Comparison of ENCODE assay signal across 16 cellular contexts in the genomic region with DNA sequence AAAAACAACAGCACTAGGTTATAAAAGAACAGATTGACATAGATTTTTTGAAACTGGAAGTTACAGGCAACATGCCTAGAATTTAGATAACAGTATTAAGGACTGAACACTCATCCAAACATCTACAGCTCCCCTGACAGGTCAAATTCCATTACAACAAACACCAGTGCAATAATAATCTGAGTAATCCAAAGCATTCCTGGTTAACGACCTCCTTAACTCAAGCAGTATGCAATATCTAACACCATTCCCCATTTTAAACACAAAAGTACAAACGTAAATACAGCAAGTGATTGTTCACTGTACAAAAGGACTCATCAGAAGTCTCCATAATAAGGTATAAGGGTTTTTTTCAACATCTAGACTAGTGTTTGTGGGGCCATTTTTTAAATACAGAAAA. TPM values are rescaled to one million over a fixed set of nuclear protein-coding genes. Genes with fewer than 3 reads are reported as not detected.
A peak's percentile ranks its signal among the peaks of the same experiment; 100 is the strongest.
DNase-seq lines count a peak whose midpoint lies in the region; ATAC-seq, FAIRE-seq and TF ChIP-seq lines count a peak whose summit lies in the region.
"Had no signal": no experiment of that assay in that cellular context is flagged by ENCODE, and none has a peak within 500 bp of the region (broad histone marks: within the 10 kb centered on the region; RNA-seq: fewer than 3 reads in every experiment).

No MANE protein-coding gene starts in this region.

- no peak overlapping the region for H3K9ac ChIP-seq in keratinocyte (ENCODE audit: control insufficient read depth, extremely low read depth, insufficient read depth, low read length)

- H3K27me3 ChIP-seq in keratinocyte (ENCODE audit: control insufficient read depth, extremely low read depth, insufficient read depth, low read length) = no peaks in the 10 kb centered on the region

- H2AFZ ChIP-seq in keratinocyte (ENCODE audit: control insufficient read depth, low read length) = no peak overlapping the region

- no peaks in the 10 kb centered on the region for H3K9me1 ChIP-seq in keratinocyte (ENCODE audit: control insufficient read depth, extremely low read depth, insufficient read depth, low read length)

- ATAC-seq in GM18909 (IDR thresholded peaks at IDR 0.05; ENCODE audit: poor library complexity, unreplicated experiment) (no peak), HG02759 (IDR thresholded peaks at IDR 0.05; ENCODE audit: unreplicated experiment) (no peak), GM18519 (IDR thresholded peaks at IDR 0.05; ENCODE audit: low FRiP score, unreplicated experiment) (no peak)
- ATAC-seq: GM12878 had no signal

- peaks cover 38% of the 10 kb centered on the region for H3K4me1 ChIP-seq in keratinocyte (ENCODE audit: control insufficient read depth, extremely low read depth, insufficient read depth, low read length)

- H4K20me1 ChIP-seq in keratinocyte (ENCODE audit: control insufficient read depth, extremely low read depth, insufficient read depth, low read length) = no peaks in the 10 kb centered on the region

- POLR2A ChIA-PET in AG04449 (lab: Yijun Ruan, JAX) = no interaction called here

- H3K4me3 ChIP-seq in AG04449 (ENCODE audit: low read depth, low read length) = no peak overlapping the region
- no peak overlapping the region for H3K4me3 ChIP-seq in keratinocyte (ENCODE audit: control insufficient read depth in 2 of 3, extremely low read depth in 1 of 3, insufficient read depth in 2 of 3, low read depth in 1 of 3, low read length in 3 of 3)
- H3K4me3 ChIP-seq: GM12878 had no signal

- peak overlapping the region; percentile 8 for H3K27ac ChIP-seq in keratinocyte (ENCODE audit: control insufficient read depth, insufficient read depth, low read length)

- peaks cover 0 to 3% of the 10 kb centered on the region in 2 experiments for H3K36me3 ChIP-seq in keratinocyte (ENCODE audit: control insufficient read depth in 2 of 2, extremely low read depth in 1 of 2, insufficient read depth in 2 of 2, low read length in 2 of 2)

- no peak for TF ChIP-seq CTCF in AG04449 (IDR thresholded peaks at IDR 0.05; ENCODE audit: insufficient read depth, low read length, missing control alignments)
- TF ChIP-seq CTCF in keratinocyte (optimal IDR thresholded peaks at IDR 0.05 in 1 of 3, IDR thresholded peaks at IDR 0.05 in 1 of 3, conservative IDR thresholded peaks at IDR 0.05 in 1 of 3; ENCODE audit: extremely low read depth in 1 of 3, insufficient read depth in 2 of 3, low read length in 3 of 3) = no peak

- CTCF ChIA-PET in AG04449 (lab: Yijun Ruan, JAX) = interaction anchor here (1.0 to 2.7 kb wide), 2 partner anchors 9 to 160 kb away, joined by 3 to 15 read pairs; no protein-coding TSS in a partner anchor

- FAIRE-seq in keratinocyte (lab: Jason Lieb, UNC) = peak; percentile 94
- FAIRE-seq: GM12878, islet of Langerhans, urothelium cell line had no signal

- peak overlapping the region; percentile 27 for H3K4me2 ChIP-seq in keratinocyte (ENCODE audit: control insufficient read depth, extremely low read depth, insufficient read depth, low read depth, low read length)

- dilution Hi-C loops in keratinocyte (cut with MboI; ENCODE audit: extremely low pct_ligation_motif_present, low sequenced_read_pairs) = no loop called here

- DNase-seq in AG04449 (ENCODE audit: low read depth, low spot score) (peak; percentile 41), HS-27A (ENCODE audit: low read depth) (peak; percentile 26), cerebellar nuclear complex (lab: John Stamatoyannopoulos, UW) (peak; percentile 3 to 75), keratinocyte (ENCODE audit: low read depth, low spot score) (no peak), SIG-M5 treated with dmso at 0.1 percent for 504 hours (lab: John Stamatoyannopoulos, UW; ENCODE audit: unreplicated experiment) (no peak)
- DNase-seq: activated effector memory CD4-positive, alpha-beta T cell treated with Interleukin-2 at 50 U/mL for 16 hours; CD4-positive, alpha-beta T cell; NCI-H2171 treated with DMSO at 0.1 percent for 48 hours; posterior cingulate gyrus; SIG-M5 had no signal

- H3K79me2 ChIP-seq in keratinocyte (ENCODE audit: control insufficient read depth, insufficient read depth, low read length) = peaks cover 83% of the 10 kb centered on the region

- H3K9me3 ChIP-seq in keratinocyte (ENCODE audit: control insufficient read depth, low read depth, low read length) = no peaks in the 10 kb centered on the region

RNA-seq across cellular contexts. Expression of a gene that starts 30.5 kb away (rescaled TPM):
- 28.0 to 45.5 TPM (median 45.0 TPM) in 3 replicates for polyA plus RNA-seq in keratinocyte
- 4.8 TPM for polyA plus RNA-seq in keratinocyte (2011; ENCODE audit: low read depth)
- 20.1 and 29.1 TPM in 2 replicates for polyA plus RNA-seq in keratinocyte (2011; cell fraction: cytosol; rRNA removed)
- 35.0 and 36.3 TPM in 2 replicates for polyA plus RNA-seq in keratinocyte (2011; cell fraction: nucleus; rRNA removed)
- polyA plus RNA-seq in keratinocyte (2012; ENCODE audit: low replicate concordance) = 11.1 and 33.6 TPM in 2 replicates
- polyA minus RNA-seq in keratinocyte = 26.0 to 43.1 TPM (median 28.7 TPM) in 3 replicates
- polyA minus RNA-seq in keratinocyte (2011; cell fraction: cytosol; rRNA and poly(A)+ RNA removed) = 25.5 TPM
- 22.2 and 39.9 TPM in 2 replicates for polyA minus RNA-seq in keratinocyte (2011; cell fraction: nucleus; rRNA and poly(A)+ RNA removed)

Comparison
In these comparisons a context has a peak if more than half of its experiments do, and no peak if none do; other contexts are left out.
1. DNase-seq: peak in AG04449 (single experiment), HS-27A (single experiment) and cerebellar nuclear complex (2 of 2); none in keratinocyte (single experiment) and SIG-M5 treated with dmso at 0.1 percent for 504 hours (single experiment).